8 cellular contexts compared by ENCODE assay signal in the genomic region with DNA sequence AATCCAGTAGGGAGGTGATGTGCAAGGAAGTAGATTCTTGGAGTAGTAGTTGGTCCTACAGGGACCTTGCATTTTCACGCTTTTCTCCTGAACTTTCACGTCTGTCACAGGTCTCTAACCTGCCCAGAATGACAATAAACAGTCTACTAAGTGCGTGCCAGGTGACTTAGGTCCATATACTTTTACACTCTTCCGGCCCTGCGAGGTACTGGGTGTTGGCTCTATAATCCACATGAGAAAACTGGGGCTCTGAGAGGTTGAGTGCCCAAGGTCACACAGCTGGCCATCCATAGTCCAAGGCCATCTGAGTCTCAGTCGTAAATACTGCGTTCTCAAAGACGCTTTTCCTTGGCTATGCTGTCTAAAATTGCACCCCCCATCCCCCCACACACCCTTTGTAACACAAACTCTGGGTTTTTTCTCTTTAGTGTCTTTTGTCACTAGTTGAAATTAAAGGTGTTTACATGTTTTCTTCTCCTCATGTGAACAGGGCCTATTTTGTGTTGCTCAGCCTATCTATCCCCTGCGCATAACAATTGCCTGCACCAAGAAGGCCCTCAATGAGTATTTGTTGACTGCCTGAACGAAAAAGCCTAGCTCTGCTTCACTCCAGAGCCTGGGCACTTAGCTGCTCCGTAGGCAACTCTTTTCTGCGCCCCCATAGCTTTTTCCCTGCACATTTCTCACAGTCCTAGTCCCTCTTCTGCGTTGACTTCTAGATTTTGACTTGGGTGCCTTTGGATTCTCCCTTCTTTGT. TPM values are rescaled to one million over a fixed set of nuclear protein-coding genes. Genes with fewer than 3 reads are reported as not detected.
A peak's percentile ranks its signal among the peaks of the same experiment; 100 is the strongest.
DNase-seq lines count a peak whose midpoint lies in the region; ATAC-seq, FAIRE-seq and TF ChIP-seq lines count a peak whose summit lies in the region.

No MANE protein-coding gene starts in this region.

- no peaks in the 10 kb centered on the region for H3K27me3 Mint-ChIP-seq in activated naive CD8-positive, alpha-beta T cell treated with anti-CD3 and anti-CD28 coated beads for 36 hours

- peak overlapping the region; percentile 98 for H3K27ac Mint-ChIP-seq in activated naive CD8-positive, alpha-beta T cell treated with anti-CD3 and anti-CD28 coated beads for 36 hours

- H3K4me3 ChIP-seq in kidney (ENCODE audit: low read length in 2 of 2) (peak overlapping the region; percentile 93 to 97), thoracic aorta (peak overlapping the region; percentile 92)

- ATAC-seq in GM18868 (IDR thresholded peaks at IDR 0.05; ENCODE audit: unreplicated experiment) (peak; percentile 3), HG03354 (IDR thresholded peaks at IDR 0.05; ENCODE audit: poor library complexity, severe bottlenecking, unreplicated experiment) (peak; percentile 10), thoracic aorta (ENCODE audit: insufficient number of reproducible peaks, low FRiP score, low read depth) (no peak), HG02759 (IDR thresholded peaks at IDR 0.05; ENCODE audit: unreplicated experiment) (no peak)

- H3K9me3 ChIP-seq in kidney (ENCODE audit: control insufficient read depth in 1 of 2, low read length in 2 of 2) = no peaks in the 10 kb centered on the region
- H3K9me3 ChIP-seq in thoracic aorta = no peaks in the 10 kb centered on the region

- H3K27ac ChIP-seq in kidney (ENCODE audit: low read depth in 2 of 2, low read length in 2 of 2) = peak overlapping the region; percentile 45 to 67
- peak overlapping the region in 1 of 2 donors; percentile 31 for H3K27ac ChIP-seq in thoracic aorta

- no peaks in the 10 kb centered on the region for H3K9me3 Mint-ChIP-seq in activated naive CD8-positive, alpha-beta T cell treated with anti-CD3 and anti-CD28 coated beads for 36 hours

- no peak for DNase-seq in activated naive CD8-positive, alpha-beta T cell treated with anti-CD3 and anti-CD28 coated beads for 36 hours
- DNase-seq in kidney (no peak), thoracic aorta (ENCODE audit: low spot score) (no peak), posterior vena cava (ENCODE audit: low spot score) (no peak)
- no peak for DNase-seq in activated CD4-positive, alpha-beta T cell treated with anti-CD3 and anti-CD28 coated beads for 48 hours

- FAIRE-seq in kidney (lab: Jason Lieb, UNC) = no peak

- H3K4me3 Mint-ChIP-seq in activated naive CD8-positive, alpha-beta T cell treated with anti-CD3 and anti-CD28 coated beads for 36 hours = peak overlapping the region; percentile 96

- H3K36me3 Mint-ChIP-seq in activated naive CD8-positive, alpha-beta T cell treated with anti-CD3 and anti-CD28 coated beads for 36 hours = peaks cover 53% of the 10 kb centered on the region

- H3K9ac ChIP-seq in kidney (ENCODE audit: low read length in 2 of 2) = peak overlapping the region; percentile 84 to 86

- intact Hi-C loops in kidney (cut with DNase I) = no loop called here
- intact Hi-C loops in posterior vena cava (cut with DNase I) = no loop called here

- no peaks in the 10 kb centered on the region for H3K27me3 ChIP-seq in thoracic aorta (replicated peaks; ENCODE audit: insufficient read depth)

- TF ChIP-seq CTCF in kidney (IDR thresholded peaks at IDR 0.05; ENCODE audit: borderline replicate concordance, extremely low read depth, insufficient read depth) (no peak), thoracic aorta (IDR thresholded peaks at IDR 0.05) (no peak)

- H3K4me1 ChIP-seq in kidney (ENCODE audit: control insufficient read depth in 1 of 2, insufficient read depth in 1 of 2, low read depth in 1 of 2, low read length in 2 of 2) (peaks cover 8 to 27% of the 10 kb centered on the region in 2 donors), thoracic aorta (ENCODE audit: control insufficient read depth in 1 of 2, low read depth in 2 of 2) (peaks cover 7 to 12% of the 10 kb centered on the region in 2 donors)

- no peaks in the 10 kb centered on the region for H3K36me3 ChIP-seq in kidney (ENCODE audit: control insufficient read depth in 1 of 2, insufficient read depth in 2 of 2, low read length in 2 of 2)
- H3K36me3 ChIP-seq in thoracic aorta = no peaks in the 10 kb centered on the region

- H3K4me1 Mint-ChIP-seq in activated naive CD8-positive, alpha-beta T cell treated with anti-CD3 and anti-CD28 coated beads for 36 hours = peaks cover 63% of the 10 kb centered on the region

RNA-seq across cellular contexts. Expression of a gene that starts 0.9 kb away (rescaled TPM):
- 100 to 1,000 TPM; 506 to 523 TPM for total RNA-seq in activated naive CD8-positive, alpha-beta T cell treated with anti-CD3 and anti-CD28 coated beads for 36 hours
- total RNA-seq in kidney = 35.4 TPM
- polyA plus RNA-seq in kidney (ENCODE audit: insufficient read depth, low read depth, low replicate concordance) = 33.4 TPM
- total RNA-seq in thoracic aorta = 10 to 100 TPM; 22.9 to 50.8 TPM
- total RNA-seq in posterior vena cava = 10 to 100 TPM; 17.5 to 21.7 TPM

RNA-seq across cellular contexts. Expression of a gene that starts 35.3 kb away (rescaled TPM):
- total RNA-seq in activated naive CD8-positive, alpha-beta T cell treated with anti-CD3 and anti-CD28 coated beads for 36 hours = not detected
- 0.25 TPM for total RNA-seq in kidney
- polyA plus RNA-seq in kidney (ENCODE audit: insufficient read depth, low read depth, low replicate concordance) = 0.28 TPM
- total RNA-seq in thoracic aorta = under 1 TPM; 0.41 to 0.99 TPM
- under 1 TPM; 0.14 to 0.29 TPM for total RNA-seq in posterior vena cava

Comparison
In these comparisons a context has a peak if more than half of its experiments do, and no peak if none do; other contexts are left out.
1. ATAC-seq: peak in GM18868 (single experiment) and HG03354 (single experiment); none in thoracic aorta (single experiment) and HG02759 (single experiment).
2. RNA of a gene that starts 0.9 kb away (total RNA-seq): 506 to 523 TPM in activated naive CD8-positive, alpha-beta T cell treated with anti-CD3 and anti-CD28 coated beads for 36 hours; 22.9 to 50.8 TPM in thoracic aorta, 35.4 TPM in kidney (single experiment) and 17.5 to 21.7 TPM in posterior vena cava; every median in the first group is over 4 times any median in the second.